ENCODE assay signal across 8 cellular contexts in the genomic region with DNA sequence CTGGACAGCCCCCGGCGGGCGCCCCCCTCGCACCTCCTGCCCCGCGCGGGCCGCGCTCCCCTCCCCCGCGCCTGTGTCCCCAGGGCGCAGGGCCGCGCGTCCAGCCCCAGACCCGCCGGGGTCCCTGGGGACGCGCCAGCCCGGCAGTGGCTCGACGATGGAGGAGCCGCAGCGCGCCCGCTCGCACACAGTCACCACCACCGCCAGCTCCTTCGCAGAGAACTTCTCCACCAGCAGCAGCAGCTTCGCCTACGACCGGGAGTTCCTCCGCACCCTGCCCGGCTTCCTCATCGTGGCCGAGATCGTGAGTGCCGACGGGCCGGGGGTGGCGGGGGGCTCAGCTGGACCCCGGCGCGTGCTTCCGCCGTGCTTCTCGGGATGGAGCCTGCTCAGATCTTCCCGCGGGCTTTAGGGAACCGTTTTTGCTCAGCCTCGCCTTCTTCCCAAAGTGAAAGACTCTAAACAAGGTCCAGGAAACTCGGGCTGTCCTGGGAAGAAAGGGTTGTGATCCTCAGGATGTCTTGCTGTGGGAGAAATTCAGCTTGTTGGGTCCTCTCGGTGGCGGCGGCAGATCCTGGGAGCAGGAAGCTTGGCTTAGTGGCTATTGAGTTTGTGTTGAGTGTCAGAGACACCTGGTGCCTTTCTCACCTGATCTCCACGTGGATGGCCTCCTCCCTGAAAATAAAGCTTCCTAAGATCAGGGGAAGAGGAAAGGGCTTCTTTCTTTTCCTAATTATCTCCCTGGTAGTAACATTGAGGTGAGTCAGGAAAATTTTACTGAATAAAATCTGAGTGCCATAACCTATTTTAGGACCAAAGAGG. TPM values are rescaled to one million over a fixed set of nuclear protein-coding genes. Genes with fewer than 3 reads are reported as not detected.
DNase-seq lines count a peak whose midpoint lies in the region; ATAC-seq and TF ChIP-seq lines count a peak whose summit lies in the region.

No MANE protein-coding gene starts in this region.

- peak; percentile 46 for DNase-seq in GM10266 (ENCODE audit: extremely low spot score)
- DNase-seq in Peyer's patch = peak; percentile 17 to 61 (median 61)
- peak; percentile 38 to 50 for DNase-seq in heart right ventricle
- DNase-seq in psoas muscle = peak; percentile 32 to 64
- DNase-seq in T1000 (lab: John Stamatoyannopoulos, UW) = no peak
- DNase-seq in HCEC 1CT = no peak

- H3K36me3 Mint-ChIP-seq in activated naive CD8-positive, alpha-beta T cell = peaks cover 2% of the 10 kb centered on the region

- intact Hi-C loops in heart right ventricle (cut with DNase I) (loop anchor here in 5 of 10 donors (1.0 to 5.0 kb wide), 6 partner anchors 36 to 62 kb away; no protein-coding TSS in a partner anchor), psoas muscle (cut with DNase I) (no loop called here)

- H3K27me3 ChIP-seq in Peyer's patch = no peaks in the 10 kb centered on the region
- H3K27me3 ChIP-seq in heart right ventricle = peaks cover 0 to 30% (median 0%) of the 10 kb centered on the region in 7 donors
- peaks cover 0 to 42% (median 3%) of the 10 kb centered on the region in 3 donors for H3K27me3 ChIP-seq in psoas muscle (ENCODE audit: insufficient read depth in 3 of 3, low read length in 2 of 3)

- H3K27me3 Mint-ChIP-seq in activated naive CD8-positive, alpha-beta T cell = no peaks in the 10 kb centered on the region

- WGBS in heart right ventricle, 2 donors = 1% methylated on average over 51 to 56 of the region's 56 CpGs
- 1 to 3% (median 1%) methylated on average over 29 to 56 of the region's 56 CpGs for WGBS in psoas muscle, 3 donors

- ATAC-seq in HG02798 (IDR thresholded peaks at IDR 0.05; ENCODE audit: poor library complexity, unreplicated experiment) (peak; percentile 31), heart right ventricle (peak in 7 of 8 donors; percentile 15 to 61 (median 45)), psoas muscle (peak in 3 of 4 donors; percentile 12 to 53 (median 47))

- H3K36me3 ChIP-seq in Peyer's patch (no peaks in the 10 kb centered on the region), heart right ventricle (no peaks in the 10 kb centered on the region), psoas muscle (ENCODE audit: insufficient read depth in 1 of 2, low read depth in 1 of 2) (no peaks in the 10 kb centered on the region)

- no peaks in the 10 kb centered on the region for H3K9me3 ChIP-seq in Peyer's patch
- peaks cover 0 to 17% (median 10%) of the 10 kb centered on the region in 11 donors for H3K9me3 ChIP-seq in heart right ventricle
- H3K9me3 ChIP-seq in psoas muscle = peaks cover 8% of the 10 kb centered on the region

- H3K27ac ChIP-seq in Peyer's patch = peak overlapping the region; percentile 53 to 80 (median 53)
- H3K27ac ChIP-seq in heart right ventricle = peak overlapping the region; percentile 77 to 96 (median 87)
- H3K27ac ChIP-seq in psoas muscle = peak overlapping the region; percentile 61

- no peak for TF ChIP-seq POLR2A in Peyer's patch (IDR thresholded peaks at IDR 0.05)

- no peaks in the 10 kb centered on the region for H3K9me3 Mint-ChIP-seq in activated naive CD8-positive, alpha-beta T cell (ENCODE audit: low read depth)

- H3K4me1 Mint-ChIP-seq in activated naive CD8-positive, alpha-beta T cell (ENCODE audit: low read depth) = peaks cover 43% of the 10 kb centered on the region

- no peak for TF ChIP-seq CTCF in GM10266 (IDR thresholded peaks at IDR 0.05; ENCODE audit: control insufficient read depth, insufficient read depth, low read depth, missing control alignments)
- no peak for TF ChIP-seq CTCF in Peyer's patch (IDR thresholded peaks at IDR 0.05)
- no peak for TF ChIP-seq CTCF in heart right ventricle (IDR thresholded peaks at IDR 0.05)
- no peak for TF ChIP-seq CTCF in psoas muscle (IDR thresholded peaks at IDR 0.05)

- H3K4me1 ChIP-seq in Peyer's patch (peaks cover 0 to 8% (median 0%) of the 10 kb centered on the region in 4 donors), heart right ventricle (peaks cover 0 to 28% (median 12%) of the 10 kb centered on the region in 9 donors), psoas muscle (no peaks in the 10 kb centered on the region)

- H3K27ac Mint-ChIP-seq in activated naive CD8-positive, alpha-beta T cell = peak overlapping the region; percentile 75

- peak overlapping the region; percentile 88 for H3K4me3 Mint-ChIP-seq in activated naive CD8-positive, alpha-beta T cell

- H3K4me3 ChIP-seq in Peyer's patch (peak overlapping the region; percentile 58 to 89 (median 78)), heart right ventricle (peak overlapping the region; percentile 47 to 80 (median 68)), psoas muscle (peak overlapping the region; percentile 69)

RNA-seq across cellular contexts. Expression of gene CMTM8, which starts 0.5 kb away (rescaled TPM):
- 10 to 100 TPM in 2 of 4 donors, 1 to 10 TPM in 1, not detected in 1; 7.1 to 16.5 (median 13.1) TPM for total RNA-seq in Peyer's patch
- total RNA-seq in heart right ventricle = 1 to 10 TPM; 2.1 to 6.9 (median 3.4) TPM
- 1 to 10 TPM; 8.3 to 8.4 TPM for polyA plus RNA-seq in heart right ventricle
- 1 to 10 TPM in 3 of 4 donors, under 1 TPM in 1; 0.97 to 4.2 (median 2.1) TPM for total RNA-seq in psoas muscle
- 1 to 10 TPM; 1.5 to 4.0 (median 2.0) TPM for polyA plus RNA-seq in psoas muscle

Comparison
In these comparisons a context has a peak if more than half of its experiments do, and no peak if none do; other contexts are left out.
1. DNase-seq: peak in GM10266 (single experiment), Peyer's patch (3 of 3), heart right ventricle (2 of 2) and psoas muscle (2 of 2); none in T1000 (single experiment) and HCEC 1CT (single experiment).
2. Peak in every context shown above with its lines, with median percentiles within 50 percentile points of each other: ATAC-seq, H3K27ac ChIP-seq and H3K4me3 ChIP-seq.